In the genomic region with DNA sequence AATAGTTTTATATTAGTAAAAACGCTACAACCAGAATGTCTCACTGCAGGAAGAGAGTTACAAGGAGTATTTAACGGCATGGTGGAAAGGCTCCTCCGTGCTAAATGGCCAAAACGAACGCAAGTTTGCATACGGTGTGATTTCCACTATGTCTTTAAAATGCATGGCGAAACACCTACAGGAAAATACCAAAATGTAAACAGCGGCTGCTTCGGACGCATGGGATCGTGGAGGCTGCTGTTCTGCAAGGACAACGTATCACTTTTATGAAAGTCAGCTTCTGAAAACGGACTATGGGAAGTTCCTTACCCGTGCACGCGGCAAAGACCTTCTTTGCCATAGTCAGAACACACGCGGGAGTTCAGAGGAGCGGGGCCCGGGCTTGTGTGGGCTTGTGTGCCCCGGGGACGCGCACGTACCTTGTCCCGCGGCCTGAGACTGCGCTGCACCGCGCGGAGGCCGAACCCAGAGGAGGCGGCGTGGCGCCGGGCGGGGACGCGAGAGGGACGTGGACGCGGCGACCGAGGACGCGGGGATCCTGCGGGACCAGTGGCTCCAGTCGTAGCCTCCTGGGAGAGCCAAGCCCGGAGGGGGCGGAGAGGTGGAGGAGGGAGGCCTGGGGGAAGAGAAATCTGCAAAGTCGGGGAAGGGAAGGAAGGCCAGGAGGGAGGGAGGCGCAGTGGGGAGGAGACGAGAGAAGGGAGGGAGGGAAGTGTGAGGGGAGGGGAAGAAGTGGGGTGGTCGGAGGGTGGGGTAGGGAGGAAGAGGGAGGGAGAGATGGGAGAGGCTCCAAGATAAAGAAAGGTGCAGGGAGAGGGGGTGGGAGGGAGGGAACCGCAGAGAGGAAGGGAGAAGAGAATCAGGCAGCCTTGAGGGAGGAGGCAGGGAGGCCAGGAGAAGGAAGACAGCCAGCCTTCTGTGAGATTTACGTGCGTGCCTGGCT, we compare ENCODE assay signal across 7 cellular contexts. TPM values are rescaled to one million over a fixed set of nuclear protein-coding genes. Genes with fewer than 3 reads are reported as not detected.
DNase-seq lines count a peak whose midpoint lies in the region; ATAC-seq and TF ChIP-seq lines count a peak whose summit lies in the region.

A gene (minus strand): TSS at position 697 of the 943 bp plus-strand sequence. CDS start 17,140 bp downstream, outside the sequence.

- peaks cover 4 to 10% (median 5%) of the 10 kb centered on the region in 3 donors for H3K4me1 Mint-ChIP-seq in T-cell

- H3K4me3 ChIP-seq in GM12864 (ENCODE audit: low read depth, low read length) = peak within 1 kb of the TSS; percentile 53
- peak within 1 kb of the TSS; percentile 89 for H3K4me3 ChIP-seq in GM23248

- H3K36me3 ChIP-seq in GM23248 (ENCODE audit: low read depth) = no peaks in the 10 kb centered on the region

- DNase-seq in GM12864 (ENCODE audit: low read depth) = no peak
- DNase-seq in GM23248 = peak; percentile 83
- DNase-seq in LHCN-M2 (ENCODE audit: low read depth) = peak; percentile 49
- peak in 18 of 34 experiments; percentile 1 to 34 (median 10) for DNase-seq in T-cell
- peak; percentile 89 for DNase-seq in left kidney (ENCODE audit: low read depth, low spot score)
- DNase-seq in stimulated activated CD4-positive, alpha-beta T cell treated with anti-CD3 and anti-CD28 coated beads, Interleukin-2, amount 100 ng/mL, for 24 hours = peak; percentile 24 to 42

- H3K4me1 ChIP-seq in GM23248 (ENCODE audit: insufficient read depth) = peaks cover 22% of the 10 kb centered on the region

- in situ Hi-C loops in GM23248 (cut with MboI) = no loop called here

- H3K9me2 ChIP-seq in GM23248 (ENCODE audit: insufficient read depth) = no peaks in the 10 kb centered on the region

- H3K27me3 ChIP-seq in GM23248 (replicated peaks; ENCODE audit: insufficient read depth) = no peaks in the 10 kb centered on the region

- 2% methylated on average over 52 to 56 of the region's 56 CpGs for WGBS in GM23248 (ENCODE audit: low coverage in 1 of 2, low lambda C conversion rate in 2 of 2, missing lambda C conversion rate in 2 of 2), 2 experiments

- no peaks in the 10 kb centered on the region for H4K20me1 ChIP-seq in GM23248 (ENCODE audit: insufficient read depth)

- H3K27ac Mint-ChIP-seq in T-cell = peak within 1 kb of the TSS in 1 of 2 donors; percentile 56

- H3K9ac ChIP-seq in GM23248 = peak within 1 kb of the TSS; percentile 86

- POLR2A ChIA-PET in T-cell (lab: Charles Lee) = no interaction called here

- H3K27ac ChIP-seq in GM23248 = peak within 1 kb of the TSS; percentile 60
- peak within 1 kb of the TSS; percentile 79 for H3K27ac ChIP-seq in cingulate gyrus (ENCODE audit: low read depth, low read length)

- H3K4me2 ChIP-seq in GM23248 (ENCODE audit: unreplicated experiment) = peak within 1 kb of the TSS; percentile 89

- H3K9me3 Mint-ChIP-seq in T-cell = no peaks in the 10 kb centered on the region

- H3K27me3 Mint-ChIP-seq in T-cell = peaks cover 24 to 32% of the 10 kb centered on the region in 2 donors

- H3K79me2 ChIP-seq in GM23248 (ENCODE audit: insufficient read depth) = peaks cover 8% of the 10 kb centered on the region; the same call in 1 of the 2 replicates

- H3F3A ChIP-seq in GM23248 (ENCODE audit: insufficient read depth) = peaks cover 16% of the 10 kb centered on the region; the same call in 1 of the 2 replicates

- H2AFZ ChIP-seq in GM23248 = peak within 1 kb of the TSS; percentile 91

- peaks cover 3% of the 10 kb centered on the region for H3K36me3 Mint-ChIP-seq in T-cell

- H3K9me3 ChIP-seq in GM23248 (ENCODE audit: low read depth) = no peaks in the 10 kb centered on the region

- ATAC-seq in T-cell (replicated peaks in 1 of 4) = peak; percentile 71 to 89 (median 80)

- no peak for TF ChIP-seq CTCF in GM12864 (IDR thresholded peaks at IDR 0.05; ENCODE audit: low read depth, low read length, missing control alignments)

- CTCF ChIA-PET in T-cell (lab: Charles Lee) = interaction anchor here in 1 of 2 donors (0.6 kb wide), 1 partner anchor 320 kb away, joined by 3 read pairs; no protein-coding TSS in a partner anchor

- H3K4me3 Mint-ChIP-seq in T-cell = peak within 1 kb of the TSS; percentile 74 to 93 (median 81)

RNA-seq across cellular contexts. Expression of the gene that starts here (rescaled TPM):
- 4.0 and 4.2 TPM in 2 replicates for total RNA-seq in GM23248 (2014; rRNA removed; shearing (Covaris generic))
- polyA plus RNA-seq in GM23248 (2016; fragmentation: Nextera tagmentation; extraction: Ambion mirVana) = 14.6 and 16.0 TPM in 2 replicates
- total RNA-seq in LHCN-M2 (2014; rRNA removed) (2.9 and 4.0 TPM in 2 replicates), T-cell (1 to 10 TPM in 2 of 5 donors, under 1 TPM in 3; 0.19 to 1.2 (median 0.80) TPM)
- polyA plus RNA-seq in LHCN-M2 (2012) = 15.3 TPM
